Comparison of ENCODE assay signal across 1 cellular context in genomic region chr4:94463771-94464170, GRCh38.
TF ChIP-seq lines count a peak whose summit lies in the region.

No MANE protein-coding gene starts in this region.

TF ChIP-seq in K562, 482 proteins besides CTCF, POLR2A, EP300 and RAD21 (continued from another document):
- TF ChIP-seq NR4A1 (CRISPR knock-in tag; IDR thresholded peaks at IDR 0.05): no peak
- TF ChIP-seq NR4A1 (tag; IDR thresholded peaks at IDR 0.05): no peak
